Comparison of ENCODE assay signal across 1 cellular context in genomic region chr14:37172024-37172869, GRCh38.
TF ChIP-seq lines count a peak whose summit lies in the region.

SLC25A21 (minus strand) TSS chr14:37172606.

TF ChIP-seq in HepG2, 621 proteins besides CTCF, POLR2A, EP300 and RAD21 (continued from another document and continues in another):
- TF ChIP-seq, protein P1, sequence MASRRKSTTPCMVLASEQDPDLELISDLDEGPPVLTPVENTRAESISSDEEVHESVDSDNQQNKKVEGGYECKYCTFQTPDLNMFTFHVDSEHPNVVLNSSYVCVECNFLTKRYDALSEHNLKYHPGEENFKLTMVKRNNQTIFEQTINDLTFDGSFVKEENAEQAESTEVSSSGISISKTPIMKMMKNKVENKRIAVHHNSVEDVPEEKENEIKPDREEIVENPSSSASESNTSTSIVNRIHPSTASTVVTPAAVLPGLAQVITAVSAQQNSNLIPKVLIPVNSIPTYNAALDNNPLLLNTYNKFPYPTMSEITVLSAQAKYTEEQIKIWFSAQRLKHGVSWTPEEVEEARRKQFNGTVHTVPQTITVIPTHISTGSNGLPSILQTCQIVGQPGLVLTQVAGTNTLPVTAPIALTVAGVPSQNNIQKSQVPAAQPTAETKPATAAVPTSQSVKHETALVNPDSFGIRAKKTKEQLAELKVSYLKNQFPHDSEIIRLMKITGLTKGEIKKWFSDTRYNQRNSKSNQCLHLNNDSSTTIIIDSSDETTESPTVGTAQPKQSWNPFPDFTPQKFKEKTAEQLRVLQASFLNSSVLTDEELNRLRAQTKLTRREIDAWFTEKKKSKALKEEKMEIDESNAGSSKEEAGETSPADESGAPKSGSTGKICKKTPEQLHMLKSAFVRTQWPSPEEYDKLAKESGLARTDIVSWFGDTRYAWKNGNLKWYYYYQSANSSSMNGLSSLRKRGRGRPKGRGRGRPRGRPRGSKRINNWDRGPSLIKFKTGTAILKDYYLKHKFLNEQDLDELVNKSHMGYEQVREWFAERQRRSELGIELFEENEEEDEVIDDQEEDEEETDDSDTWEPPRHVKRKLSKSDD (CRISPR knock-in tag; IDR thresholded peaks at IDR 0.05; ENCODE audit: low read depth): no peak; the same call in none of the 2 replicates
- TF ChIP-seq ZFY (CRISPR knock-in tag; IDR thresholded peaks at IDR 0.05) (peak; percentile 96), ZMYM4 (CRISPR knock-in tag; IDR thresholded peaks at IDR 0.05) (peak; percentile 98), ZNF619 (CRISPR knock-in tag; IDR thresholded peaks at IDR 0.05) (peak; percentile 100), NFATC3 (CRISPR knock-in tag; IDR thresholded peaks at IDR 0.05) (peak; percentile 97), ZNF432 (CRISPR knock-in tag; IDR thresholded peaks at IDR 0.05; ENCODE audit: borderline replicate concordance) (no peak), HDAC1 (CRISPR knock-in tag; IDR thresholded peaks at IDR 0.05) (peak; percentile 95), ZNF766 (CRISPR knock-in tag; IDR thresholded peaks at IDR 0.05; ENCODE audit: borderline replicate concordance) (peak; percentile 98), REXO4 (CRISPR knock-in tag; IDR thresholded peaks at IDR 0.05; ENCODE audit: borderline replicate concordance) (no peak; the same call in 1 of the 2 replicates), TERF1 (CRISPR knock-in tag; IDR thresholded peaks at IDR 0.05) (no peak), ZNF678 (CRISPR knock-in tag; IDR thresholded peaks at IDR 0.05) (peak; percentile 97), ESRRA (CRISPR knock-in tag; IDR thresholded peaks at IDR 0.05; ENCODE audit: low read depth) (peak; percentile 87), ZNF484 (CRISPR knock-in tag; IDR thresholded peaks at IDR 0.05; ENCODE audit: borderline replicate concordance, low read depth) (no peak), MTA3 (CRISPR knock-in tag; IDR thresholded peaks at IDR 0.05) (0 out of 2 replicates have a peak, but pooled peaks have one; percentile 19), SPEN (CRISPR knock-in tag; IDR thresholded peaks at IDR 0.05; ENCODE audit: low read depth) (peak; percentile 94), ZUFSP (CRISPR knock-in tag; IDR thresholded peaks at IDR 0.05; ENCODE audit: borderline replicate concordance) (no peak), SMYD3 (CRISPR knock-in tag; IDR thresholded peaks at IDR 0.05) (peak; percentile 90), SAFB2 (CRISPR knock-in tag; IDR thresholded peaks at IDR 0.05; ENCODE audit: borderline replicate concordance, low read depth) (peak; percentile 98), SMARCE1 (IDR thresholded peaks at IDR 0.05; ENCODE audit: borderline replicate concordance) (no peak), ZBTB25 (CRISPR knock-in tag; IDR thresholded peaks at IDR 0.05) (peak; percentile 88; the same call in 1 of the 2 replicates), CENPX (CRISPR knock-in tag; IDR thresholded peaks at IDR 0.05) (no peak), TBL1XR1 (IDR thresholded peaks at IDR 0.05; ENCODE audit: borderline replicate concordance, low read length, partially characterized antibody) (no peak), KLF9 (CRISPR knock-in tag; IDR thresholded peaks at IDR 0.05; ENCODE audit: low read depth) (peak; percentile 25; the same call in 1 of the 2 replicates), AHR (CRISPR knock-in tag; IDR thresholded peaks at IDR 0.05) (peak; percentile 98), SALL2 (CRISPR knock-in tag; IDR thresholded peaks at IDR 0.05) (peak; percentile 98), SIN3B (IDR thresholded peaks at IDR 0.05; ENCODE audit: low read length) (peak; percentile 49; the same call in 1 of the 2 replicates), ELF4 (CRISPR knock-in tag; IDR thresholded peaks at IDR 0.05; ENCODE audit: borderline replicate concordance) (peak; percentile 79), CREB3 (CRISPR knock-in tag; IDR thresholded peaks at IDR 0.05) (peak; percentile 99), PAWR (CRISPR knock-in tag; IDR thresholded peaks at IDR 0.05; ENCODE audit: borderline replicate concordance) (peak; percentile 96), RBFOX2 (IDR thresholded peaks at IDR 0.05; ENCODE audit: low read depth, low read length) (peak; percentile 94), ZNF652 (CRISPR knock-in tag; IDR thresholded peaks at IDR 0.05; ENCODE audit: borderline replicate concordance, low read depth) (no peak; the same call in 1 of the 2 replicates), ATF4 (CRISPR knock-in tag; IDR thresholded peaks at IDR 0.05) (peak in 1 of 2 experiments; percentile 95; a peak in 2 of 4 replicates), XRCC5 (optimal IDR thresholded peaks at IDR 0.05; ENCODE audit: low read length) (peak; percentile 99), ZNF792 (CRISPR knock-in tag; IDR thresholded peaks at IDR 0.05) (peak; percentile 93), ZNF883 (CRISPR knock-in tag; IDR thresholded peaks at IDR 0.05; ENCODE audit: not compliant biosample characterization) (peak; percentile 100), GABPB1 (CRISPR knock-in tag; IDR thresholded peaks at IDR 0.05) (peak; percentile 93), ATF5 (CRISPR knock-in tag; IDR thresholded peaks at IDR 0.05; ENCODE audit: low read depth) (peak; percentile 87; the same call in 1 of the 2 replicates), SNRNP70 (IDR thresholded peaks at IDR 0.05; ENCODE audit: low read depth, low read length) (no peak), ZNF562 (CRISPR knock-in tag; IDR thresholded peaks at IDR 0.05; ENCODE audit: borderline replicate concordance) (peak; percentile 81; the same call in 1 of the 2 replicates), HOXD1 (CRISPR knock-in tag; IDR thresholded peaks at IDR 0.05) (peak; percentile 98), GATAD1 (CRISPR knock-in tag; IDR thresholded peaks at IDR 0.05) (peak; percentile 94), TCF7L2 (IDR thresholded peaks at IDR 0.05; ENCODE audit: low read depth, low read length) (no peak), CEBPB (IDR thresholded peaks at IDR 0.05; ENCODE audit: borderline replicate concordance, low read depth, low read length) (no peak), ZNF101 (CRISPR knock-in tag; IDR thresholded peaks at IDR 0.05; ENCODE audit: borderline replicate concordance, low read depth) (peak; percentile 98), ZBTB21 (CRISPR knock-in tag; IDR thresholded peaks at IDR 0.05) (peak; percentile 32; the same call in 1 of the 2 replicates), MYNN (CRISPR knock-in tag; IDR thresholded peaks at IDR 0.05; ENCODE audit: low read depth) (peak; percentile 60; the same call in 1 of the 2 replicates), ZNF256 (CRISPR knock-in tag; conservative IDR thresholded peaks at IDR 0.05) (peak; percentile 96; the same call in 1 of the 2 replicates), ELK4 (CRISPR knock-in tag; IDR thresholded peaks at IDR 0.05; ENCODE audit: borderline replicate concordance) (no peak), AGO1 (IDR thresholded peaks at IDR 0.05; ENCODE audit: low read depth, low read length, poor library complexity, severe bottlenecking) (peak; percentile 92)
- TF ChIP-seq, protein P2, sequence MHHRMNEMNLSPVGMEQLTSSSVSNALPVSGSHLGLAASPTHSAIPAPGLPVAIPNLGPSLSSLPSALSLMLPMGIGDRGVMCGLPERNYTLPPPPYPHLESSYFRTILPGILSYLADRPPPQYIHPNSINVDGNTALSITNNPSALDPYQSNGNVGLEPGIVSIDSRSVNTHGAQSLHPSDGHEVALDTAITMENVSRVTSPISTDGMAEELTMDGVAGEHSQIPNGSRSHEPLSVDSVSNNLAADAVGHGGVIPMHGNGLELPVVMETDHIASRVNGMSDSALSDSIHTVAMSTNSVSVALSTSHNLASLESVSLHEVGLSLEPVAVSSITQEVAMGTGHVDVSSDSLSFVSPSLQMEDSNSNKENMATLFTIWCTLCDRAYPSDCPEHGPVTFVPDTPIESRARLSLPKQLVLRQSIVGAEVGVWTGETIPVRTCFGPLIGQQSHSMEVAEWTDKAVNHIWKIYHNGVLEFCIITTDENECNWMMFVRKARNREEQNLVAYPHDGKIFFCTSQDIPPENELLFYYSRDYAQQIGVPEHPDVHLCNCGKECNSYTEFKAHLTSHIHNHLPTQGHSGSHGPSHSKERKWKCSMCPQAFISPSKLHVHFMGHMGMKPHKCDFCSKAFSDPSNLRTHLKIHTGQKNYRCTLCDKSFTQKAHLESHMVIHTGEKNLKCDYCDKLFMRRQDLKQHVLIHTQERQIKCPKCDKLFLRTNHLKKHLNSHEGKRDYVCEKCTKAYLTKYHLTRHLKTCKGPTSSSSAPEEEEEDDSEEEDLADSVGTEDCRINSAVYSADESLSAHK (CRISPR knock-in tag; IDR thresholded peaks at IDR 0.05; ENCODE audit: borderline replicate concordance): peak; percentile 86
- TF ChIP-seq, protein P3, sequence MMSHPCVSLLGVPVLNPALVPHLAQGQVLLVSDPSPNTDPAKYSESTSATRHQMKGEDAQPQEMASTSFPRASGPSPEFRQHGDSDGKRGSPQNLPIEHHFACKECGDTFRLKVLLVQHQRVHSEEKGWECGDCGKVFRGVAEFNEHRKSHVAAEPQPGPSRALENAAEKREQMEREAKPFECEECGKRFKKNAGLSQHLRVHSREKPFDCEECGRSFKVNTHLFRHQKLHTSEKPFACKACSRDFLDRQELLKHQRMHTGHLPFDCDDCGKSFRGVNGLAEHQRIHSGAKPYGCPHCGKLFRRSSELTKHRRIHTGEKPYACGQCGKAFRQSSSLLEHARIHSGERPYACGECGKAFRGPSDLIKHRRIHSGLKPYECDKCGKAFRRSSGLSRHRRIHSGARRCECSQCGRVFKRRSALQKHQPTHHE (CRISPR knock-in tag; IDR thresholded peaks at IDR 0.05; ENCODE audit: borderline replicate concordance): peak; percentile 100
- TF ChIP-seq, protein P4, sequence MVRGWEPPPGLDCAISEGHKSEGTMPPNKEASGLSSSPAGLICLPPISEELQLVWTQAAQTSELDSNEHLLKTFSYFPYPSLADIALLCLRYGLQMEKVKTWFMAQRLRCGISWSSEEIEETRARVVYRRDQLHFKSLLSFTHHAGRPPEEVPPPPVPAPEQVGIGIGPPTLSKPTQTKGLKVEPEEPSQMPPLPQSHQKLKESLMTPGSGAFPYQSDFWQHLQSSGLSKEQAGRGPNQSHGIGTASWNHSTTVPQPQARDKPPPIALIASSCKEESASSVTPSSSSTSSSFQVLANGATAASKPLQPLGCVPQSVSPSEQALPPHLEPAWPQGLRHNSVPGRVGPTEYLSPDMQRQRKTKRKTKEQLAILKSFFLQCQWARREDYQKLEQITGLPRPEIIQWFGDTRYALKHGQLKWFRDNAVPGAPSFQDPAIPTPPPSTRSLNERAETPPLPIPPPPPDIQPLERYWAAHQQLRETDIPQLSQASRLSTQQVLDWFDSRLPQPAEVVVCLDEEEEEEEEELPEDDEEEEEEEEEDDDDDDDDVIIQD (CRISPR knock-in tag; IDR thresholded peaks at IDR 0.05; ENCODE audit: low read depth): peak; percentile 87
